Comparison of ENCODE assay signal across 8 cellular contexts in the genomic region with DNA sequence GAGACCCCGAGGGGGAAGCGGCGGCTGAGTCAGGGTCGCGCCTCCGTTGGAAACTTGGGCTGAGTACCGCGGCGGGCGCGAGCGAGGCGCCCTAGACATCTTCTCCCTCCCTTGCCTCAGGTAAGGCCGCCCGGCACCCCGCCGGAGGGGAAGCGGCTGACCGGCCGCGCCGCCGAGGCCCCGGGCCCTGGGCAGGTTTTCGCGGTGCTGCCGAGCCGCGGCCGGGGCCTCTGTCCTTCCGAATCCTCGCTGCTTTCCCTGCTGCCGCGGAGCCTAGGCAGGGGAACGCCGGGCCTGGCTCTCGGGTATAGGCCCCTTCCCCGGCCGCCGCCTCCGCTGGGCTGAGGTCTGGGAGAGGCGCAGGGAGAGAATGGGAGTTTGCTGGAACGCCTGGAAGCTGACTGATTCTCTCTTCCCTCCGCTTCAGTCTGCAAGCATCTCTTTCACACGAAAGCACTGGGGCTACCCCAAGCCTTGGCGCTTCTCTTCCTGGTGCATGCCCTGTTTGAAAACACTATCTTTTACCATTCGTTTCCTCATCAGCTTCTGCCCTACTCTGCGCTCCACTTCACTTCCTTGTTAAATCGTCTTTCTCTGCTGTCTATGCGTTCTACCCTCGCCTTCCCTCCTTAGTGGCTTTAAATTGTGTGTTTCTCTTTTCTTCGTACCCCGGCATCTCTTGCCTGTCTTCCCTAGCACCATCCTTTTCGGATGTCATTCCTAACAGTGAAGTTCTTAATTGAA. TPM values are rescaled to one million over a fixed set of nuclear protein-coding genes. Genes with fewer than 3 reads are reported as not detected.
A peak's percentile ranks its signal among the peaks of the same experiment; 100 is the strongest.
DNase-seq lines count a peak whose midpoint lies in the region; TF ChIP-seq lines count a peak whose summit lies in the region.

No MANE protein-coding gene starts in this region.

- CTCF ChIA-PET in MCF 10A (lab: Yijun Ruan, JAX) = interaction anchor here (0.7 kb wide), 1 partner anchor 160 kb away, joined by 3 read pairs; no protein-coding TSS in a partner anchor

- H3K9ac ChIP-seq in iPS-20b (ENCODE audit: low read depth, low read length) (peak overlapping the region; percentile 84), skeletal muscle tissue (ENCODE audit: low read depth in 1 of 3, low read length in 3 of 3) (peak overlapping the region; percentile 91 to 98 (median 91))

- H3K4me3 Mint-ChIP-seq in MCF 10A (ENCODE audit: unreplicated experiment) = peak overlapping the region; percentile 93

- H3K9me3 ChIP-seq in iPS-20b (ENCODE audit: insufficient read depth, low read depth, low read length) = peaks cover 8% of the 10 kb centered on the region
- H3K9me3 ChIP-seq in skeletal muscle tissue (ENCODE audit: control insufficient read depth in 3 of 3, low read length in 3 of 3) = no peaks in the 10 kb centered on the region

- intact Hi-C loops in MCF 10A (cut with micrococcal nuclease) = no loop called here

- in situ Hi-C loops in KBM-7 (cut with MboI; ENCODE audit: low pct_unique_long_range_greater_than_20kb, low sequenced_read_pairs) = no loop called here

- DNase-seq in COLO829 (ENCODE audit: low spot score) (peak; percentile 48), GM20000 (ENCODE audit: low spot score) (peak; percentile 49), KBM-7 (peak; percentile 79), T-helper 2 cell (peak; percentile 17 to 87 (median 25)), MCF 10A (ENCODE audit: unreplicated experiment) (peak; percentile 43), NCI-H1694 (lab: John Stamatoyannopoulos, UW) (no peak)

- H3K36me3 Mint-ChIP-seq in MCF 10A (ENCODE audit: insufficient read depth, unreplicated experiment) = peaks cover 6% of the 10 kb centered on the region

- BruUV-seq in MCF 10A (replicated peaks; lab: Mats Ljungman, UMichigan) = no TSS peak

- POLR2A ChIA-PET in MCF 10A (lab: Yijun Ruan, JAX) = interaction anchor here (0.6 to 7.1 kb wide), 23 partner anchors 10 to 516 kb away, joined by 3 to 48 read pairs (median 4); partner anchors contain the start of genes CAMKMT and PREPL

- no peak overlapping the region for H3K27ac ChIP-seq in iPS-20b (ENCODE audit: low read length)
- H3K27ac ChIP-seq in skeletal muscle tissue (ENCODE audit: low read depth, low read length) = peak overlapping the region; percentile 98

- H3K27ac Mint-ChIP-seq in MCF 10A (ENCODE audit: low read depth, unreplicated experiment) = peak overlapping the region; percentile 99

- peak overlapping the region; percentile 83 for H3K4me3 ChIP-seq in iPS-20b (ENCODE audit: low read length)
- peak overlapping the region; percentile 78 to 89 (median 87) for H3K4me3 ChIP-seq in skeletal muscle tissue (ENCODE audit: low read length in 3 of 3)

- no peaks in the 10 kb centered on the region for H3K27me3 Mint-ChIP-seq in MCF 10A (ENCODE audit: insufficient read depth, unreplicated experiment)

- H3K36me3 ChIP-seq in iPS-20b (ENCODE audit: insufficient read depth, low read depth, low read length) (no peaks in the 10 kb centered on the region), skeletal muscle tissue (ENCODE audit: control insufficient read depth in 3 of 3, insufficient read depth in 3 of 3, low read length in 3 of 3) (no peaks in the 10 kb centered on the region)

- TF ChIP-seq CTCF in GM20000 (IDR thresholded peaks at IDR 0.05; ENCODE audit: extremely low read depth, missing control alignments) = no peak
- no peak for TF ChIP-seq CTCF in MCF 10A (IDR thresholded peaks at IDR 0.05; ENCODE audit: unreplicated experiment)

- no peaks in the 10 kb centered on the region for H3K9me3 Mint-ChIP-seq in MCF 10A (ENCODE audit: unreplicated experiment)

- H3K4me1 Mint-ChIP-seq in MCF 10A (ENCODE audit: insufficient read depth, unreplicated experiment) = peaks cover 11% of the 10 kb centered on the region

- H3K27me3 ChIP-seq in iPS-20b (ENCODE audit: insufficient read depth, low read length) (no peaks in the 10 kb centered on the region), skeletal muscle tissue (ENCODE audit: control insufficient read depth in 3 of 3, insufficient read depth in 3 of 3, low read length in 3 of 3) (no peaks in the 10 kb centered on the region)

- H3K4me1 ChIP-seq in iPS-20b (ENCODE audit: insufficient read depth, low read length) (peaks cover 13% of the 10 kb centered on the region; the same call in 1 of the 2 replicates), skeletal muscle tissue (ENCODE audit: control insufficient read depth in 3 of 3, insufficient read depth in 3 of 3, low read length in 3 of 3) (peaks cover 7 to 17% (median 13%) of the 10 kb centered on the region in 3 donors)

RNA-seq across cellular contexts. Expression of gene PPM1B, which starts 0.7 kb away (rescaled TPM):
- total RNA-seq in MCF 10A (2022) (47.5 and 49.1 TPM in 2 replicates), skeletal muscle tissue (27.1 TPM)
